Comparison of ENCODE assay signal across 1 cellular context in the genomic region with DNA sequence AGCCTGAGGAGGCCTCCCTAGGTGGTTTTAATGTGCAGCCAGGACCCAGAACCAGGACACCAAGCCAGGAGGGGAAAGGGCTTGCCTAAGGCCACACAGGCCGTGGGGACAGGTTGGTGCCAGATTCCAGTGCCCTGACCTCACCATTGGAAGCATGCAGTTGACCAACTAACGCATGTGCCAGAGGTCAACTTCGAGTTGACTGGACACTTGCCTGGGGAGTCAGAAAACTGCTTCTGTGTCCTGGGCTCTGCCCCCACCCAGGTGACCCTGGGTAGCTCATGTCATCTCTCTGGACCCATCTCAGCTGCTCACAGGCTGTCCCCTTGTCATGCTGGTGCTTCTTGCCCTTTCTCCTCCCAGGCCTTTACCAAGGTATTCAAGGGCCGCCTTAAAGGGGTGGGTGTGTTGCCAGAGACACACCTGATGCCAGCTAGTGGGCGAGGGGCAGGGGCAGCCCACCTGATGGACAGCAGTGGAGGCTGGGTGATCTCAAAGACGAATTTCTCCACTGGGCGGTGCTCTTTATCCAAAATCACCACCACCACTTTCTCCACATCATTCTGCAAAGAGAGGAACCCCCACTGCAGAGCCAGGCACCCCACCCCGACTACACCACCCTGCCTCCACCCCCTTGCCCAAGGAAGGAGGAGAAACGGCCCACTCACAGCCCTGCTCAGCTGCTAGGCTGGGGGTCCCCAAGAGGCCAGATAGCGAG.
TF ChIP-seq lines count a peak whose summit lies in the region.

No MANE protein-coding gene starts in this region.

TF ChIP-seq in HEK293, 187 proteins besides CTCF, POLR2A, EP300 and RAD21 (continued from another document):
- TF ChIP-seq, protein P1, sequence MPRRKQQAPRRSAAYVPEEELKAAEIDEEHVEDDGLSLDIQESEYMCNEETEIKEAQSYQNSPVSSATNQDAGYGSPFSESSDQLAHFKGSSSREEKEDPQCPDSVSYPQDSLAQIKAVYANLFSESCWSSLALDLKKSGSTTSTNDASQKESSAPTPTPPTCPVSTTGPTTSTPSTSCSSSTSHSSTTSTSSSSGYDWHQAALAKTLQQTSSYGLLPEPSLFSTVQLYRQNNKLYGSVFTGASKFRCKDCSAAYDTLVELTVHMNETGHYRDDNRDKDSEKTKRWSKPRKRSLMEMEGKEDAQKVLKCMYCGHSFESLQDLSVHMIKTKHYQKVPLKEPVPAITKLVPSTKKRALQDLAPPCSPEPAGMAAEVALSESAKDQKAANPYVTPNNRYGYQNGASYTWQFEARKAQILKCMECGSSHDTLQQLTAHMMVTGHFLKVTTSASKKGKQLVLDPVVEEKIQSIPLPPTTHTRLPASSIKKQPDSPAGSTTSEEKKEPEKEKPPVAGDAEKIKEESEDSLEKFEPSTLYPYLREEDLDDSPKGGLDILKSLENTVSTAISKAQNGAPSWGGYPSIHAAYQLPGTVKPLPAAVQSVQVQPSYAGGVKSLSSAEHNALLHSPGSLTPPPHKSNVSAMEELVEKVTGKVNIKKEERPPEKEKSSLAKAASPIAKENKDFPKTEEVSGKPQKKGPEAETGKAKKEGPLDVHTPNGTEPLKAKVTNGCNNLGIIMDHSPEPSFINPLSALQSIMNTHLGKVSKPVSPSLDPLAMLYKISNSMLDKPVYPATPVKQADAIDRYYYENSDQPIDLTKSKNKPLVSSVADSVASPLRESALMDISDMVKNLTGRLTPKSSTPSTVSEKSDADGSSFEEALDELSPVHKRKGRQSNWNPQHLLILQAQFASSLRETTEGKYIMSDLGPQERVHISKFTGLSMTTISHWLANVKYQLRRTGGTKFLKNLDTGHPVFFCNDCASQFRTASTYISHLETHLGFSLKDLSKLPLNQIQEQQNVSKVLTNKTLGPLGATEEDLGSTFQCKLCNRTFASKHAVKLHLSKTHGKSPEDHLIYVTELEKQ (tag by site-specific recombination; IDR thresholded peaks at IDR 0.05; ENCODE audit: borderline replicate concordance) = no peak
